ENCODE assay signal across 6 cellular contexts in genomic region chr21:8996487-8996968, GRCh38.
DNase-seq lines count a peak whose midpoint lies in the region; FAIRE-seq and TF ChIP-seq lines count a peak whose summit lies in the region.
"Not testable (repeated sequence)": the region's sequence is repeated elsewhere in the genome, so short reads cannot be mapped to it uniquely, and the experiment has no call there.

No MANE protein-coding gene starts in this region.

- TF ChIP-seq CTCF in 22Rv1 (IDR thresholded peaks at IDR 0.05); Calu3 (IDR thresholded peaks at IDR 0.05; ENCODE audit: unreplicated experiment); bronchial epithelial cell (IDR thresholded peaks at IDR 0.05; ENCODE audit: insufficient read depth, low read length, severe bottlenecking): not testable (repeated sequence)

- peak; percentile 37 for DNase-seq in Calu3
- DNase-seq in NCI-H1694 treated with DMSO at 0.1 percent for 48 hours (lab: John Stamatoyannopoulos, UW) = peak; percentile 66
- DNase-seq in SW480 (ENCODE audit: low spot score) = peak; percentile 87
- peak; percentile 55 for DNase-seq in bronchial epithelial cell (ENCODE audit: low read depth)
- DNase-seq in kidney tubule cell (ENCODE audit: low spot score) = peak; percentile 11

- not testable (repeated sequence) for H3K4me1 Mint-ChIP-seq in Calu3 (ENCODE audit: low read depth, unreplicated experiment)

- H3K36me3 ChIP-seq in bronchial epithelial cell (ENCODE audit: control insufficient read depth, insufficient read depth, low read length) = not testable (repeated sequence)

- H3K36me3 Mint-ChIP-seq in Calu3 (ENCODE audit: insufficient read depth, unreplicated experiment) = peaks cover 78% of the 10 kb centered on the region

- H3K27ac Mint-ChIP-seq in Calu3 (ENCODE audit: unreplicated experiment) = peak overlapping the region; percentile 5

- not testable (repeated sequence) for FAIRE-seq in bronchial epithelial cell (lab: Jason Lieb, UNC)

- peaks cover 29% of the 10 kb centered on the region for H3K27me3 Mint-ChIP-seq in Calu3 (ENCODE audit: unreplicated experiment)

- not testable (repeated sequence) for BruUV-seq in Calu3 (replicated peaks; lab: Mats Ljungman, UMichigan)

- intact Hi-C loops in Calu3 (cut with micrococcal nuclease; ENCODE audit: unreplicated experiment) = not testable (repeated sequence)

- H3K27ac ChIP-seq in 22Rv1 = peak overlapping the region; percentile 22

- not testable (repeated sequence) for H3K4me3 Mint-ChIP-seq in Calu3 (ENCODE audit: low read depth, unreplicated experiment)

- CTCF ChIA-PET in Calu3 (lab: Charles Lee) = not testable (repeated sequence)

- not testable (repeated sequence) for H3K27me3 ChIP-seq in bronchial epithelial cell (ENCODE audit: control insufficient read depth, insufficient read depth, low read length)

- not testable (repeated sequence) for H3K4me3 ChIP-seq in bronchial epithelial cell (ENCODE audit: low read depth, low read length)

- not testable (repeated sequence) for H3K9me3 Mint-ChIP-seq in Calu3 (ENCODE audit: low read depth, unreplicated experiment)

Comparison
In these comparisons a context has a peak if more than half of its experiments do, and no peak if none do; other contexts are left out.
1. DNase-seq: peak in every context shown above with its lines; median percentile 87 in SW480; 66 in NCI-H1694 treated with DMSO at 0.1 percent for 48 hours; 55 in bronchial epithelial cell; 37 in Calu3; 11 in kidney tubule cell.